Comparison of ENCODE assay signal across 1 cellular context in the genomic region with DNA sequence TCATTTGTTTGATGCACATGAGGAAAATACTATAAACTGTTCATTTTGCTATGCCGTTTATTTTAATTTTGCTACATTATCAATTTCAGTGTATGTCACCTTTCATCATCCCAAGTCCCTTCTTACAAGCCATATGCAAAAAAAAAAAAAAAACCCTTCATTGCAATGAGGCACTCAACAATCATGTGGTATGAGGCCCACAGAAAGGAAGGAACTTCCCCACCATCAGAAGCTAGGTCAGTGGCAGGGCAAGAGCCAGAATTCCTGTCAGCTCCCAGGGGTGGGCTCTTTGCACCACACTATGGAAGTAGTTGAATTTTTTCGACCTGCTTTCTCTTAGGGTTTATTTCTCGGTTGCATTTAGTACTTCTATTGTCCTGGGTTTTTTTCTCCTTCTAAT.
TF ChIP-seq lines count a peak whose summit lies in the region.

No MANE protein-coding gene starts in this region.

TF ChIP-seq in SK-N-SH treated with all-trans-retinoic acid at 6 μM for 48 hours, 23 proteins besides CTCF, POLR2A, EP300 and RAD21 (continued from another document):
- TF ChIP-seq, protein P1, sequence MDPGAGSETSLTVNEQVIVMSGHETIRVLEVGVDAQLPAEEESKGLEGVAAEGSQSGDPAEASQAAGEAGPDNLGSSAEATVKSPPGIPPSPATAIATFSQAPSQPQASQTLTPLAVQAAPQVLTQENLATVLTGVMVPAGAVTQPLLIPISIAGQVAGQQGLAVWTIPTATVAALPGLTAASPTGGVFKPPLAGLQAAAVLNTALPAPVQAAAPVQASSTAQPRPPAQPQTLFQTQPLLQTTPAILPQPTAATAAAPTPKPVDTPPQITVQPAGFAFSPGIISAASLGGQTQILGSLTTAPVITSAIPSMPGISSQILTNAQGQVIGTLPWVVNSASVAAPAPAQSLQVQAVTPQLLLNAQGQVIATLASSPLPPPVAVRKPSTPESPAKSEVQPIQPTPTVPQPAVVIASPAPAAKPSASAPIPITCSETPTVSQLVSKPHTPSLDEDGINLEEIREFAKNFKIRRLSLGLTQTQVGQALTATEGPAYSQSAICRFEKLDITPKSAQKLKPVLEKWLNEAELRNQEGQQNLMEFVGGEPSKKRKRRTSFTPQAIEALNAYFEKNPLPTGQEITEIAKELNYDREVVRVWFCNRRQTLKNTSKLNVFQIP (CRISPR knock-in tag; IDR thresholded peaks at IDR 0.05; ENCODE audit: borderline replicate concordance, low read depth) = no peak
- TF ChIP-seq, protein P2, sequence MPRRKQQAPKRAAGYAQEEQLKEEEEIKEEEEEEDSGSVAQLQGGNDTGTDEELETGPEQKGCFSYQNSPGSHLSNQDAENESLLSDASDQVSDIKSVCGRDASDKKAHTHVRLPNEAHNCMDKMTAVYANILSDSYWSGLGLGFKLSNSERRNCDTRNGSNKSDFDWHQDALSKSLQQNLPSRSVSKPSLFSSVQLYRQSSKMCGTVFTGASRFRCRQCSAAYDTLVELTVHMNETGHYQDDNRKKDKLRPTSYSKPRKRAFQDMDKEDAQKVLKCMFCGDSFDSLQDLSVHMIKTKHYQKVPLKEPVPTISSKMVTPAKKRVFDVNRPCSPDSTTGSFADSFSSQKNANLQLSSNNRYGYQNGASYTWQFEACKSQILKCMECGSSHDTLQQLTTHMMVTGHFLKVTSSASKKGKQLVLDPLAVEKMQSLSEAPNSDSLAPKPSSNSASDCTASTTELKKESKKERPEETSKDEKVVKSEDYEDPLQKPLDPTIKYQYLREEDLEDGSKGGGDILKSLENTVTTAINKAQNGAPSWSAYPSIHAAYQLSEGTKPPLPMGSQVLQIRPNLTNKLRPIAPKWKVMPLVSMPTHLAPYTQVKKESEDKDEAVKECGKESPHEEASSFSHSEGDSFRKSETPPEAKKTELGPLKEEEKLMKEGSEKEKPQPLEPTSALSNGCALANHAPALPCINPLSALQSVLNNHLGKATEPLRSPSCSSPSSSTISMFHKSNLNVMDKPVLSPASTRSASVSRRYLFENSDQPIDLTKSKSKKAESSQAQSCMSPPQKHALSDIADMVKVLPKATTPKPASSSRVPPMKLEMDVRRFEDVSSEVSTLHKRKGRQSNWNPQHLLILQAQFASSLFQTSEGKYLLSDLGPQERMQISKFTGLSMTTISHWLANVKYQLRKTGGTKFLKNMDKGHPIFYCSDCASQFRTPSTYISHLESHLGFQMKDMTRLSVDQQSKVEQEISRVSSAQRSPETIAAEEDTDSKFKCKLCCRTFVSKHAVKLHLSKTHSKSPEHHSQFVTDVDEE (CRISPR knock-in tag; IDR thresholded peaks at IDR 0.05) = no peak
- TF ChIP-seq TOX (CRISPR knock-in tag; IDR thresholded peaks at IDR 0.05; ENCODE audit: borderline replicate concordance) (no peak), BACH2 (CRISPR knock-in tag; IDR thresholded peaks at IDR 0.05; ENCODE audit: borderline replicate concordance) (no peak), TCF4 (CRISPR knock-in tag; IDR thresholded peaks at IDR 0.05; ENCODE audit: borderline replicate concordance) (no peak), ZC3H10 (CRISPR knock-in tag; IDR thresholded peaks at IDR 0.05) (no peak)
- TF ChIP-seq, protein P3, sequence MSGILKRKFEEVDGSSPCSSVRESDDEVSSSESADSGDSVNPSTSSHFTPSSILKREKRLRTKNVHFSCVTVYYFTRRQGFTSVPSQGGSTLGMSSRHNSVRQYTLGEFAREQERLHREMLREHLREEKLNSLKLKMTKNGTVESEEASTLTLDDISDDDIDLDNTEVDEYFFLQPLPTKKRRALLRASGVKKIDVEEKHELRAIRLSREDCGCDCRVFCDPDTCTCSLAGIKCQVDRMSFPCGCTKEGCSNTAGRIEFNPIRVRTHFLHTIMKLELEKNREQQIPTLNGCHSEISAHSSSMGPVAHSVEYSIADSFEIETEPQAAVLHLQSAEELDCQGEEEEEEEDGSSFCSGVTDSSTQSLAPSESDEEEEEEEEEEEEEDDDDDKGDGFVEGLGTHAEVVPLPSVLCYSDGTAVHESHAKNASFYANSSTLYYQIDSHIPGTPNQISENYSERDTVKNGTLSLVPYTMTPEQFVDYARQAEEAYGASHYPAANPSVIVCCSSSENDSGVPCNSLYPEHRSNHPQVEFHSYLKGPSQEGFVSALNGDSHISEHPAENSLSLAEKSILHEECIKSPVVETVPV (CRISPR knock-in tag; IDR thresholded peaks at IDR 0.05) = no peak
